ENCODE assay signal across 8 cellular contexts in the genomic region with DNA sequence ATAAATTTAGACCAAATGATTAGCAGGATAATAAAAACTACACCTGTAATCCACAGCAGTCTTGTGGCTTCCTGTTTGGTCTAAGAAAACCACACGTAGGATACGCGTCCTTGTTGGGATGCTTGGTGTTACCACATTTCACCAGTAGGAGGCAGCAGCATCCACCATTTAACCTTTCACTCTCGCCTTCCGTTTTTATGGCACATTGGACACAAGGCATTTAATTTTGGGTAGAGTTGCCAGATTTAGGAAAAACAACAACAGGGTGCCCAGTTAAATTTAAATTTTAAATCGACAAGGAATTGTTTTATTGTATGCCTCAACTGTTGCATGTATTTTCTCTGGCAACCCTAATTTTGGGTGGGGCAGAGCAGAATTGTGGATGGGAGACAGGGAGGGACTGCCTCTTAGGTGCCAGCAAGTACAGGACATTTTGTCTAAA. TPM values are rescaled to one million over a fixed set of nuclear protein-coding genes. Genes with fewer than 3 reads are reported as not detected.
A peak's percentile ranks its signal among the peaks of the same experiment; 100 is the strongest.
DNase-seq lines count a peak whose midpoint lies in the region; ATAC-seq and TF ChIP-seq lines count a peak whose summit lies in the region.

No MANE protein-coding gene starts in this region.

- no peak overlapping the region for H3K4me3 ChIP-seq in AG09309 (ENCODE audit: control insufficient read depth, low read depth, low read length)
- H3K4me3 ChIP-seq in naive thymus-derived CD4-positive, alpha-beta T cell (ENCODE audit: low read length) = no peak overlapping the region

- peaks cover 0 to 14% (median 0%) of the 10 kb centered on the region in 5 donors for H3K27me3 Mint-ChIP-seq in naive thymus-derived CD4-positive, alpha-beta T cell
- H3K27me3 Mint-ChIP-seq in stimulated activated naive B cell treated with anti-CD40 and anti-IgM and Interleukin-4, amounts not matched to agents 10 μg/mL and 1 μg/mL and 100 μg/mL, for 72 hours = no peaks in the 10 kb centered on the region

- H3K27ac ChIP-seq in epithelial cell of prostate = no peak overlapping the region
- H3K27ac ChIP-seq in naive thymus-derived CD4-positive, alpha-beta T cell (ENCODE audit: low read depth, low read length) = no peak overlapping the region

- H3K4me1 ChIP-seq in naive thymus-derived CD4-positive, alpha-beta T cell (ENCODE audit: control insufficient read depth in 2 of 2, insufficient read depth in 2 of 2, low read length in 2 of 2) = peaks cover 6 to 22% of the 10 kb centered on the region in 2 donors

- intact Hi-C loops in naive thymus-derived CD4-positive, alpha-beta T cell (cut with micrococcal nuclease) = loop anchor here (1.0 to 10.0 kb wide), 16 partner anchors 51 to 949 kb away; a partner anchor contains a TSS

- H3K9me3 Mint-ChIP-seq in naive thymus-derived CD4-positive, alpha-beta T cell = no peaks in the 10 kb centered on the region
- no peaks in the 10 kb centered on the region for H3K9me3 Mint-ChIP-seq in stimulated activated naive B cell treated with anti-CD40 and anti-IgM and Interleukin-4, amounts not matched to agents 10 μg/mL and 1 μg/mL and 100 μg/mL, for 72 hours

- no peaks in the 10 kb centered on the region for H3K9me3 ChIP-seq in naive thymus-derived CD4-positive, alpha-beta T cell (ENCODE audit: control insufficient read depth in 2 of 3, low read length in 3 of 3)

- H3K4me1 Mint-ChIP-seq in naive thymus-derived CD4-positive, alpha-beta T cell = peaks cover 19 to 38% (median 27%) of the 10 kb centered on the region in 7 donors
- H3K4me1 Mint-ChIP-seq in stimulated activated naive B cell treated with anti-CD40 and anti-IgM and Interleukin-4, amounts not matched to agents 10 μg/mL and 1 μg/mL and 100 μg/mL, for 72 hours = peaks cover 16 to 28% of the 10 kb centered on the region in 2 donors

- H3K4me3 Mint-ChIP-seq in naive thymus-derived CD4-positive, alpha-beta T cell = peak overlapping the region in 4 of 10 donors; percentile 3 to 58 (median 38)
- H3K4me3 Mint-ChIP-seq in stimulated activated naive B cell treated with anti-CD40 and anti-IgM and Interleukin-4, amounts not matched to agents 10 μg/mL and 1 μg/mL and 100 μg/mL, for 72 hours = peak overlapping the region in 1 of 2 donors; percentile 25

- DNase-seq in AG09309 (ENCODE audit: low read depth) (no peak), HK-2 (ENCODE audit: unreplicated experiment) (peak; percentile 78), NOMO-1 (lab: John Stamatoyannopoulos, UW; ENCODE audit: unreplicated experiment in 2 of 2) (peak; percentile 58 to 79), epithelial cell of prostate (ENCODE audit: low read depth, low spot score) (peak; percentile 36)
- peak; percentile 57 for DNase-seq in activated CD8-positive, alpha-beta memory T cell treated with anti-CD3 and anti-CD28 coated beads, Interleukin-2, amount 50 U/mL, for 4 hours
- DNase-seq in naive thymus-derived CD4-positive, alpha-beta T cell = peak; percentile 29 to 77 (median 67)
- peak; percentile 52 for DNase-seq in stimulated activated naive B cell treated with anti-CD40 and anti-IgM and Interleukin-4, amounts not matched to agents 10 μg/mL and 1 μg/mL and 100 μg/mL, for 72 hours

- POLR2A ChIA-PET in naive thymus-derived CD4-positive, alpha-beta T cell (lab: Charles Lee) = interaction anchor here (0.6 to 5.9 kb wide), 4 partner anchors 103 to 572 kb away, joined by 3 to 55 read pairs (median 3); a partner anchor contains a TSS

- peaks cover 0 to 1% (median 0%) of the 10 kb centered on the region in 5 donors for H3K36me3 Mint-ChIP-seq in naive thymus-derived CD4-positive, alpha-beta T cell
- peaks cover 0 to 3% of the 10 kb centered on the region in 2 donors for H3K36me3 Mint-ChIP-seq in stimulated activated naive B cell treated with anti-CD40 and anti-IgM and Interleukin-4, amounts not matched to agents 10 μg/mL and 1 μg/mL and 100 μg/mL, for 72 hours

- peak overlapping the region in 6 of 9 donors; percentile 42 to 98 (median 52) for H3K27ac Mint-ChIP-seq in naive thymus-derived CD4-positive, alpha-beta T cell
- H3K27ac Mint-ChIP-seq in stimulated activated naive B cell treated with anti-CD40 and anti-IgM and Interleukin-4, amounts not matched to agents 10 μg/mL and 1 μg/mL and 100 μg/mL, for 72 hours = no peak overlapping the region

- no peaks in the 10 kb centered on the region for H3K36me3 ChIP-seq in naive thymus-derived CD4-positive, alpha-beta T cell (ENCODE audit: control insufficient read depth in 2 of 3, insufficient read depth in 3 of 3, low read length in 3 of 3)

- peak; percentile 58 for ATAC-seq in GM18520 (IDR thresholded peaks at IDR 0.05; ENCODE audit: unreplicated experiment)
- ATAC-seq in naive thymus-derived CD4-positive, alpha-beta T cell = peak; percentile 87
- ATAC-seq in stimulated activated naive B cell treated with anti-CD40 and anti-IgM and Interleukin-4, amounts not matched to agents 10 μg/mL and 1 μg/mL and 100 μg/mL, for 72 hours (replicated peaks) = peak; percentile 41 to 56

- CTCF ChIA-PET in naive thymus-derived CD4-positive, alpha-beta T cell (lab: Charles Lee) = interaction anchor here (0.7 to 2.9 kb wide), 17 partner anchors 12 to 592 kb away, joined by 3 to 16 read pairs (median 4); a partner anchor contains a TSS

- TF ChIP-seq CTCF in AG09309 (IDR thresholded peaks at IDR 0.05; ENCODE audit: control insufficient read depth, insufficient read depth, low read depth, low read length, missing control alignments) = peak; percentile 86

- no peaks in the 10 kb centered on the region for H3K27me3 ChIP-seq in naive thymus-derived CD4-positive, alpha-beta T cell (ENCODE audit: control insufficient read depth in 2 of 2, insufficient read depth in 2 of 2, low read length in 2 of 2)

RNA-seq across cellular contexts. Expression of a gene that starts 6.3 kb away (rescaled TPM):
- not detected for total RNA-seq in naive thymus-derived CD4-positive, alpha-beta T cell
- not detected for polyA plus RNA-seq in naive thymus-derived CD4-positive, alpha-beta T cell

RNA-seq across cellular contexts. Expression of a gene that starts 47.9 kb away (rescaled TPM):
- not detected for total RNA-seq in naive thymus-derived CD4-positive, alpha-beta T cell
- polyA plus RNA-seq in naive thymus-derived CD4-positive, alpha-beta T cell = not detected

RNA-seq across cellular contexts. Expression of a gene that starts 50.8 kb away (rescaled TPM):
- total RNA-seq in naive thymus-derived CD4-positive, alpha-beta T cell = 1 to 10 TPM in 1 of 5 experiments, under 1 TPM in 4; 0.30 to 3.7 (median 0.42) TPM
- polyA plus RNA-seq in naive thymus-derived CD4-positive, alpha-beta T cell = under 1 TPM; 0.26 to 0.40 TPM

RNA-seq across cellular contexts. Expression of a gene that starts 50.8 kb away (rescaled TPM):
- total RNA-seq in naive thymus-derived CD4-positive, alpha-beta T cell = under 1 TPM in 1 of 5 experiments, not detected in 4; 0.12 TPM
- polyA plus RNA-seq in naive thymus-derived CD4-positive, alpha-beta T cell = not detected
